ENCODE assay signal across 24 cellular contexts in genomic region chr9:116298992-116299391, GRCh38.
"Had no signal": no experiment of that assay in that cellular context is flagged by ENCODE, and none has a peak within 500 bp of the region (broad histone marks: within the 10 kb centered on the region; RNA-seq: fewer than 3 reads in every experiment).

No MANE protein-coding gene starts in this region.

- H3K27ac Mint-ChIP-seq: activated CD8-positive, alpha-beta T cell treated with anti-CD3 and anti-CD28 coated beads, Interleukin-2, amount 10 ng/mL, durations not matched to agents 7 days and 5 days; activated naive CD8-positive, alpha-beta T cell; activated T-helper 17 cell treated with anti-CD3 and anti-CD28 coated beads, Interleukin-2, amount 50 U/mL, for 72 hours; effector memory CD8-positive, alpha-beta T cell; natural killer cell treated with Interleukin-12 subunit alpha and Interleukin-12 subunit beta and Interleukin-15 and Interleukin-18, amount 100 ng/mL, for 72 hours; stimulated activated effector memory CD8-positive, alpha-beta T cell treated with anti-CD3 and anti-CD28 coated beads, Interleukin-12 subunit alpha, Interleukin-12 subunit beta, amount 100 ng/mL, for 72 hours; stimulated activated naive CD8-positive, alpha-beta T cell treated with anti-CD3 and anti-CD28 coated beads, Interleukin-15, amount 100 ng/mL, for 72 hours; T-helper 2 cell treated with Interferon-gamma antibody and Interleukin-4, amounts not matched to agents 5 μg/mL and 100 μg/mL, for 36 hours had no signal

- H3K36me3 Mint-ChIP-seq: activated naive CD8-positive, alpha-beta T cell; natural killer cell treated with Interleukin-12 subunit alpha and Interleukin-12 subunit beta and Interleukin-15 and Interleukin-18, amount 100 ng/mL, for 72 hours; stimulated activated effector memory CD8-positive, alpha-beta T cell treated with anti-CD3 and anti-CD28 coated beads, Interleukin-12 subunit alpha, Interleukin-12 subunit beta, amount 100 ng/mL, for 72 hours had no signal

- H3K4me3 Mint-ChIP-seq: activated CD8-positive, alpha-beta T cell treated with anti-CD3 and anti-CD28 coated beads, Interleukin-2, amount 10 ng/mL, durations not matched to agents 7 days and 5 days; activated naive CD8-positive, alpha-beta T cell; activated T-helper 17 cell treated with anti-CD3 and anti-CD28 coated beads, Interleukin-2, amount 50 U/mL, for 72 hours; effector memory CD8-positive, alpha-beta T cell; natural killer cell treated with Interleukin-12 subunit alpha and Interleukin-12 subunit beta and Interleukin-15 and Interleukin-18, amount 100 ng/mL, for 72 hours; stimulated activated effector memory CD8-positive, alpha-beta T cell treated with anti-CD3 and anti-CD28 coated beads, Interleukin-12 subunit alpha, Interleukin-12 subunit beta, amount 100 ng/mL, for 72 hours; stimulated activated naive CD8-positive, alpha-beta T cell treated with anti-CD3 and anti-CD28 coated beads, Interleukin-15, amount 100 ng/mL, for 72 hours; T-helper 2 cell treated with Interferon-gamma antibody and Interleukin-4, amounts not matched to agents 5 μg/mL and 100 μg/mL, for 36 hours had no signal

- ATAC-seq: activated CD4-positive, CD25-positive, alpha-beta regulatory T cell treated with anti-CD3 and anti-CD28 coated beads, Interleukin-2, amount 50 U/mL, for 24 hours; activated CD8-positive, alpha-beta T cell treated with anti-CD3 and anti-CD28 coated beads, Interleukin-2, amount 10 ng/mL, durations not matched to agents 7 days and 5 days; activated T-helper 17 cell treated with anti-CD3 and anti-CD28 coated beads, Interleukin-2, amount 50 U/mL, for 72 hours; effector memory CD8-positive, alpha-beta T cell; esophagus mucosa; left ventricle myocardium superior; natural killer cell treated with Interleukin-12 subunit alpha and Interleukin-12 subunit beta and Interleukin-15 and Interleukin-18, amount 100 ng/mL, for 72 hours; sciatic nerve; stimulated activated effector memory CD8-positive, alpha-beta T cell treated with anti-CD3 and anti-CD28 coated beads, Interleukin-12 subunit alpha, Interleukin-12 subunit beta, amount 100 ng/mL, for 72 hours; stimulated activated naive CD8-positive, alpha-beta T cell treated with anti-CD3 and anti-CD28 coated beads, Interleukin-15, amount 100 ng/mL, for 72 hours had no signal

- H3K9me3 ChIP-seq: adrenal gland, ascending aorta, tibial nerve had no signal

- H3K27me3 Mint-ChIP-seq: activated T-helper 17 cell treated with anti-CD3 and anti-CD28 coated beads, Interleukin-2, amount 50 U/mL, for 72 hours; natural killer cell treated with Interleukin-12 subunit alpha and Interleukin-12 subunit beta and Interleukin-15 and Interleukin-18, amount 100 ng/mL, for 72 hours; stimulated activated naive CD8-positive, alpha-beta T cell treated with anti-CD3 and anti-CD28 coated beads, Interleukin-15, amount 100 ng/mL, for 72 hours had no signal

- H3K9me3 Mint-ChIP-seq: activated T-helper 17 cell treated with anti-CD3 and anti-CD28 coated beads, Interleukin-2, amount 50 U/mL, for 72 hours; stimulated activated naive CD8-positive, alpha-beta T cell treated with anti-CD3 and anti-CD28 coated beads, Interleukin-15, amount 100 ng/mL, for 72 hours; T-helper 2 cell treated with Interferon-gamma antibody and Interleukin-4, amounts not matched to agents 5 μg/mL and 100 μg/mL, for 36 hours had no signal

- H3K27ac ChIP-seq: adrenal gland, ascending aorta, brain microvascular endothelial cell, tibial nerve, VCaP had no signal

- H3K4me1 Mint-ChIP-seq: activated T-helper 17 cell treated with anti-CD3 and anti-CD28 coated beads, Interleukin-2, amount 50 U/mL, for 72 hours; stimulated activated effector memory CD8-positive, alpha-beta T cell treated with anti-CD3 and anti-CD28 coated beads, Interleukin-12 subunit alpha, Interleukin-12 subunit beta, amount 100 ng/mL, for 72 hours; stimulated activated naive CD8-positive, alpha-beta T cell treated with anti-CD3 and anti-CD28 coated beads, Interleukin-15, amount 100 ng/mL, for 72 hours had no signal

- H3K4me3 ChIP-seq: adrenal gland, ascending aorta, tibial nerve had no signal

- H3K36me3 ChIP-seq: adrenal gland, tibial nerve had no signal

- DNase-seq: activated CD4-positive, alpha-beta T cell treated with anti-CD3 and anti-CD28 coated beads, Interleukin-2, amount 50 U/mL, for 1 hour; activated CD8-positive, alpha-beta T cell treated with anti-CD3 and anti-CD28 coated beads, Interleukin-2, amount 10 ng/mL, durations not matched to agents 7 days and 5 days; adrenal gland; brain microvascular endothelial cell; caudate nucleus; effector memory CD8-positive, alpha-beta T cell; foreskin melanocyte; left ventricle myocardium superior; mammary epithelial cell; posterior cingulate gyrus; small intestine; stimulated activated CD4-positive, alpha-beta T cell treated with anti-CD3 and anti-CD28 coated beads, Interleukin-2, amount 100 ng/mL, for 24 hours; stimulated activated naive CD8-positive, alpha-beta T cell treated with anti-CD3 and anti-CD28 coated beads, Interleukin-15, amount 100 ng/mL, for 72 hours had no signal
